Comparison of ENCODE assay signal across 25 cellular contexts in genomic region chr4:186940476-186940875, GRCh38.
"Had no signal": no experiment of that assay in that cellular context is flagged by ENCODE, and none has a peak within 500 bp of the region (broad histone marks: within the 10 kb centered on the region; RNA-seq: fewer than 3 reads in every experiment).

No MANE protein-coding gene starts in this region.

- H3K27ac ChIP-seq: ascending aorta, cardiac muscle cell, SJCRH30, SK-N-MC had no signal

- H3K27ac Mint-ChIP-seq: activated CD4-positive, alpha-beta T cell treated with anti-CD3 and anti-CD28 coated beads, Interleukin-2, amount 10 ng/mL, durations not matched to agents 24 days and 14 days; activated naive CD4-positive, alpha-beta T cell treated with anti-CD3 and anti-CD28 coated beads for 36 hours; activated naive CD8-positive, alpha-beta T cell; activated T-helper 1 cell treated with anti-CD3 and anti-CD28 coated beads, Interleukin-12 subunit alpha, Interleukin-12 subunit beta, Interleukin-2, Interleukin-4 antibody, amounts not matched to agents 30 ng/mL and 10 ng/mL and 1 ng/mL, durations not matched to agents 14 hours and 24 hours and 36 hours had no signal

- H3K4me3 Mint-ChIP-seq: activated CD4-positive, alpha-beta T cell treated with anti-CD3 and anti-CD28 coated beads, Interleukin-2, amount 10 ng/mL, durations not matched to agents 24 days and 14 days; activated naive CD4-positive, alpha-beta T cell treated with anti-CD3 and anti-CD28 coated beads for 36 hours; activated naive CD8-positive, alpha-beta T cell; activated T-cell treated with anti-CD3 and anti-CD28 coated beads, Interleukin-2, amount 50 U/mL, for 4 hours; activated T-helper 1 cell treated with anti-CD3 and anti-CD28 coated beads, Interleukin-12 subunit alpha, Interleukin-12 subunit beta, Interleukin-2, Interleukin-4 antibody, amounts not matched to agents 30 ng/mL and 10 ng/mL and 1 ng/mL, durations not matched to agents 14 hours and 24 hours and 36 hours; central memory CD8-positive, alpha-beta T cell had no signal

- H3K27me3 Mint-ChIP-seq: activated CD4-positive, alpha-beta T cell treated with anti-CD3 and anti-CD28 coated beads, Interleukin-2, amount 10 ng/mL, durations not matched to agents 24 days and 14 days; activated naive CD8-positive, alpha-beta T cell; central memory CD8-positive, alpha-beta T cell had no signal

- ATAC-seq: activated T-cell treated with anti-CD3 and anti-CD28 coated beads, Interleukin-2, amount 50 U/mL, for 4 hours had no signal

- H3K4me3 ChIP-seq: ascending aorta, cardiac muscle cell, SJCRH30, SK-N-MC had no signal

- H3K4me1 Mint-ChIP-seq: activated CD4-positive, alpha-beta T cell treated with anti-CD3 and anti-CD28 coated beads, Interleukin-2, amount 10 ng/mL, durations not matched to agents 24 days and 14 days; central memory CD8-positive, alpha-beta T cell had no signal

- H3K27me3 ChIP-seq: ascending aorta, cardiac muscle cell, SJCRH30 had no signal

- H3K36me3 Mint-ChIP-seq: activated naive CD8-positive, alpha-beta T cell had no signal

- DNase-seq: activated CD4-positive, alpha-beta T cell treated with anti-CD3 and anti-CD28 coated beads, Interleukin-2, amount 10 ng/mL, durations not matched to agents 24 days and 14 days; activated CD4-positive, alpha-beta T cell treated with anti-CD3 and anti-CD28 coated beads, Interleukin-2, amount 50 U/mL, for 48 hours; activated CD8-positive, alpha-beta memory T cell treated with anti-CD3 and anti-CD28 coated beads, Interleukin-2, amount 50 U/mL, for 4 hours; activated gamma-delta T cell treated with Interleukin-2 at 50 U/mL for 16 hours; activated naive CD4-positive, alpha-beta T cell treated with anti-CD3 and anti-CD28 coated beads for 36 hours; activated T-cell treated with anti-CD3 and anti-CD28 coated beads for 4 hours; activated T-cell treated with anti-CD3 and anti-CD28 coated beads, Interleukin-2, amount 50 U/mL, for 4 hours; amygdala; NCI-H1105; NCI-H1417 treated with DMSO at 0.1 percent for 48 hours; NCI-H1694 treated with DMSO at 0.1 percent for 48 hours; NCI-H2029; NCI-H2171; NCI-H510A; NCI-H526; NCI-H748 treated with DMSO at 0.1 percent for 48 hours; SHP77; SJCRH30; T1000 had no signal

- H3K36me3 ChIP-seq: ascending aorta, cardiac muscle cell, SJCRH30 had no signal

- H3K9me3 ChIP-seq: ascending aorta, SJCRH30 had no signal

- H3K9me3 Mint-ChIP-seq: activated CD4-positive, alpha-beta T cell treated with anti-CD3 and anti-CD28 coated beads, Interleukin-2, amount 10 ng/mL, durations not matched to agents 24 days and 14 days; activated T-cell treated with anti-CD3 and anti-CD28 coated beads, Interleukin-2, amount 50 U/mL, for 4 hours; activated T-helper 1 cell treated with anti-CD3 and anti-CD28 coated beads, Interleukin-12 subunit alpha, Interleukin-12 subunit beta, Interleukin-2, Interleukin-4 antibody, amounts not matched to agents 30 ng/mL and 10 ng/mL and 1 ng/mL, durations not matched to agents 14 hours and 24 hours and 36 hours had no signal
